20 cellular contexts compared by ENCODE assay signal in genomic region chr3:141816958-141817357, GRCh38. TPM values are rescaled to one million over a fixed set of nuclear protein-coding genes. Genes with fewer than 3 reads are reported as not detected.
"Had no signal": no experiment of that assay in that cellular context is flagged by ENCODE, and none has a peak within 500 bp of the region (broad histone marks: within the 10 kb centered on the region; RNA-seq: fewer than 3 reads in every experiment).

No MANE protein-coding gene starts in this region.

- H3K4me1 Mint-ChIP-seq: activated naive CD8-positive, alpha-beta T cell treated with anti-CD3 and anti-CD28 coated beads, Interleukin-2, amount 50 U/mL, for 24 hours; activated T-helper 17 cell treated with anti-CD3 and anti-CD28 coated beads, Interleukin-2, amount 50 U/mL, for 72 hours had no signal

- H3K36me3 ChIP-seq: cardiac muscle cell, right lobe of liver, thoracic aorta had no signal

- H3K27me3 ChIP-seq: cardiac muscle cell, right lobe of liver had no signal

- H3K4me3 Mint-ChIP-seq: activated naive CD8-positive, alpha-beta T cell treated with anti-CD3 and anti-CD28 coated beads, Interleukin-2, amount 50 U/mL, for 24 hours; activated T-helper 17 cell treated with anti-CD3 and anti-CD28 coated beads, Interleukin-2, amount 50 U/mL, for 72 hours had no signal

- ATAC-seq: activated CD4-positive, CD25-positive, alpha-beta regulatory T cell treated with anti-CD3 and anti-CD28 coated beads, Interleukin-2, amount 50 U/mL, for 24 hours; activated naive CD8-positive, alpha-beta T cell treated with anti-CD3 and anti-CD28 coated beads, Interleukin-2, amount 50 U/mL, for 24 hours; activated T-helper 17 cell treated with anti-CD3 and anti-CD28 coated beads, Interleukin-2, amount 50 U/mL, for 72 hours; esophagus mucosa; left cardiac atrium; psoas muscle; right lobe of liver had no signal

- H3K27ac ChIP-seq: cardiac muscle cell, psoas muscle, right lobe of liver, thoracic aorta had no signal

- H3K4me1 ChIP-seq: psoas muscle, right lobe of liver had no signal

- H3K4me3 ChIP-seq: cardiac muscle cell, lung, psoas muscle, right lobe of liver, thoracic aorta had no signal

- H3K9me3 ChIP-seq: psoas muscle, right lobe of liver, thoracic aorta had no signal

- H3K27ac Mint-ChIP-seq: activated naive CD8-positive, alpha-beta T cell treated with anti-CD3 and anti-CD28 coated beads, Interleukin-2, amount 50 U/mL, for 24 hours; activated T-helper 17 cell treated with anti-CD3 and anti-CD28 coated beads, Interleukin-2, amount 50 U/mL, for 72 hours had no signal

- DNase-seq: activated naive CD4-positive, alpha-beta T cell treated with Interleukin-2 at 50 U/mL for 16 hours; activated naive CD8-positive, alpha-beta T cell treated with anti-CD3 and anti-CD28 coated beads, Interleukin-2, amount 50 U/mL, for 24 hours; activated T-cell treated with anti-CD3 and anti-CD28 coated beads for 4 hours; foreskin melanocyte; head of caudate nucleus; left cardiac atrium; midbrain; psoas muscle; right lobe of liver; stimulated activated CD4-positive, alpha-beta T cell treated with anti-CD3 and anti-CD28 coated beads, Interleukin-2, amount 100 ng/mL, for 24 hours; T-helper 1 cell; T1000 had no signal

RNA-seq across cellular contexts. Expression of gene GRK7, which starts 53.8 kb away (rescaled TPM):
- total RNA-seq: cardiac muscle cell, esophagus mucosa, left cardiac atrium, thoracic aorta, ureter had no signal
- polyA plus RNA-seq: cardiac muscle cell, neural cell had no signal
